In the genomic region with DNA sequence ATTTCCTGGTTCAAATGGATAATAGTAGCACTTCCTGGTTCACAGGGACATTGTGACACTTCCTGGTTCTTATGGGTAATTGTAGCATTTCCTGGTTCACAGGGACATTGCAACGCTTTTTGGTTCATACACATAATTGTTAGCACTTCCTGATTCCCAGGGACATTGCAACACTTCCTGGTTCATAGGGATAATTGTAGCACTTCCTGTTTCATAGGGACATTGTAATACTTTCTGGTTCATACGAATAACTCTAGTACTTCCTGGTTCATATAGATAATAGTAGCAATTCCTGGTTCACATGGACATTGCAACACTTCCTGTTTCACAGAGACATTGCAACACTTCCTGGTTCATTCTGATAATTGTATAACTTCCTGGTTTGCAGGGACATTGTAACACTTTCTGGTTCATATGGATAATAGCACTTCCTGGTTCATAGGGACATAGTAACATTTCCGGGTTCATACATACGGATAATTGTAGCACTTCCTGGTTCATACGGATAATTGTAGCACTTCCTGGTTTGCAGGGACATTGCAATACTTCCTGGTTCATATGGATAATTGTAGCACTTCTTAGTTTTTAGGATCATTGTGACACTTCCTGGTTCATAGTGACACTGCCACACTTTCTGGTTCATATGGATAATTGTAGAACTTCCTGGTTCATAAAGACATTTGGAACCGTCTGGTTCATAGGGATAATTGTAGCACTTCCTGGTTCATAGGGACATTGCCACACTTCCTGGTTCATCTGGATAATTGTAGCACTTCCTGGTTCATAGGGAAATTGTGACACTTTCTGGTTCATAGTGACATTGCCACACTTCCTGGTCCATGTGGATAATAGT, we compare ENCODE assay signal across 1 cellular context.
TF ChIP-seq lines count a peak whose summit lies in the region.

No MANE protein-coding gene starts in this region.

TF ChIP-seq in K562, 482 proteins besides CTCF, POLR2A, EP300 and RAD21 (continued from another document and continues in another):
- TF ChIP-seq ZNF785 (CRISPR knock-in tag; IDR thresholded peaks at IDR 0.05) (no peak), ZNF143 (CRISPR knock-in tag; IDR thresholded peaks at IDR 0.05) (no peak), TRIM28 (IDR thresholded peaks at IDR 0.05) (no peak), CBX3 (IDR thresholded peaks at IDR 0.05; ENCODE audit: borderline replicate concordance in 1 of 2, low read length in 2 of 2) (peak in 1 of 2 experiments; percentile 41; a peak in 2 of 3 replicates), BCOR (IDR thresholded peaks at IDR 0.05) (no peak), ZNF184 (CRISPR knock-in tag; IDR thresholded peaks at IDR 0.05) (no peak), HNRNPK (IDR thresholded peaks at IDR 0.05; ENCODE audit: low read depth, low read length, poor library complexity, severe bottlenecking) (no peak), MCM3 (IDR thresholded peaks at IDR 0.05) (no peak), FOXK2 (conservative IDR thresholded peaks at IDR 0.05 in 1 of 2, IDR thresholded peaks at IDR 0.05 in 1 of 2; ENCODE audit: low read depth in 2 of 2) (peak; percentile 87 to 91), NFYB (IDR thresholded peaks at IDR 0.05; ENCODE audit: extremely low read depth, insufficient read length) (no peak), SMAD4 (CRISPR knock-in tag; conservative IDR thresholded peaks at IDR 0.05) (no peak), HNRNPL (IDR thresholded peaks at IDR 0.05; ENCODE audit: low read depth, low read length) (no peak), ELF2 (CRISPR knock-in tag; IDR thresholded peaks at IDR 0.05) (peak; percentile 97), NEUROD1 (IDR thresholded peaks at IDR 0.05; ENCODE audit: borderline replicate concordance, low read depth, low read length, partially characterized antibody) (no peak), KAT2B (IDR thresholded peaks at IDR 0.05; ENCODE audit: low read depth, low read length) (no peak), STAT5A (IDR thresholded peaks at IDR 0.05; ENCODE audit: borderline replicate concordance, low read length) (no peak), HEY1 (CRISPR knock-in tag; IDR thresholded peaks at IDR 0.05; ENCODE audit: borderline replicate concordance) (0 out of 2 replicates have a peak, but pooled peaks have one; percentile 28), HSF4 (CRISPR knock-in tag; IDR thresholded peaks at IDR 0.05; ENCODE audit: borderline replicate concordance) (no peak), ARID1B (IDR thresholded peaks at IDR 0.05) (no peak), HNRNPH1 (optimal IDR thresholded peaks at IDR 0.05; ENCODE audit: low read depth, low read length) (no peak), RBM14 (IDR thresholded peaks at IDR 0.05; ENCODE audit: borderline replicate concordance, insufficient read depth, low read depth, low read length) (no peak)
- TF ChIP-seq, protein P1, sequence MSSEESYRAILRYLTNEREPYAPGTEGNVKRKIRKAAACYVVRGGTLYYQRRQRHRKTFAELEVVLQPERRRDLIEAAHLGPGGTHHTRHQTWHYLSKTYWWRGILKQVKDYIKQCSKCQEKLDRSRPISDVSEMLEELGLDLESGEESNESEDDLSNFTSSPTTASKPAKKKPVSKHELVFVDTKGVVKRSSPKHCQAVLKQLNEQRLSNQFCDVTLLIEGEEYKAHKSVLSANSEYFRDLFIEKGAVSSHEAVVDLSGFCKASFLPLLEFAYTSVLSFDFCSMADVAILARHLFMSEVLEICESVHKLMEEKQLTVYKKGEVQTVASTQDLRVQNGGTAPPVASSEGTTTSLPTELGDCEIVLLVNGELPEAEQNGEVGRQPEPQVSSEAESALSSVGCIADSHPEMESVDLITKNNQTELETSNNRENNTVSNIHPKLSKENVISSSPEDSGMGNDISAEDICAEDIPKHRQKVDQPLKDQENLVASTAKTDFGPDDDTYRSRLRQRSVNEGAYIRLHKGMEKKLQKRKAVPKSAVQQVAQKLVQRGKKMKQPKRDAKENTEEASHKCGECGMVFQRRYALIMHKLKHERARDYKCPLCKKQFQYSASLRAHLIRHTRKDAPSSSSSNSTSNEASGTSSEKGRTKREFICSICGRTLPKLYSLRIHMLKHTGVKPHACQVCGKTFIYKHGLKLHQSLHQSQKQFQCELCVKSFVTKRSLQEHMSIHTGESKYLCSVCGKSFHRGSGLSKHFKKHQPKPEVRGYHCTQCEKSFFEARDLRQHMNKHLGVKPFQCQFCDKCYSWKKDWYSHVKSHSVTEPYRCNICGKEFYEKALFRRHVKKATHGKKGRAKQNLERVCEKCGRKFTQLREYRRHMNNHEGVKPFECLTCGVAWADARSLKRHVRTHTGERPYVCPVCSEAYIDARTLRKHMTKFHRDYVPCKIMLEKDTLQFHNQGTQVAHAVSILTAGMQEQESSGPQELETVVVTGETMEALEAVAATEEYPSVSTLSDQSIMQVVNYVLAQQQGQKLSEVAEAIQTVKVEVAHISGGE (CRISPR knock-in tag; IDR thresholded peaks at IDR 0.05) = peak in 2 of 3 experiments; percentile 49 to 64; a peak in 3 of 6 replicates
- TF ChIP-seq, protein P2, sequence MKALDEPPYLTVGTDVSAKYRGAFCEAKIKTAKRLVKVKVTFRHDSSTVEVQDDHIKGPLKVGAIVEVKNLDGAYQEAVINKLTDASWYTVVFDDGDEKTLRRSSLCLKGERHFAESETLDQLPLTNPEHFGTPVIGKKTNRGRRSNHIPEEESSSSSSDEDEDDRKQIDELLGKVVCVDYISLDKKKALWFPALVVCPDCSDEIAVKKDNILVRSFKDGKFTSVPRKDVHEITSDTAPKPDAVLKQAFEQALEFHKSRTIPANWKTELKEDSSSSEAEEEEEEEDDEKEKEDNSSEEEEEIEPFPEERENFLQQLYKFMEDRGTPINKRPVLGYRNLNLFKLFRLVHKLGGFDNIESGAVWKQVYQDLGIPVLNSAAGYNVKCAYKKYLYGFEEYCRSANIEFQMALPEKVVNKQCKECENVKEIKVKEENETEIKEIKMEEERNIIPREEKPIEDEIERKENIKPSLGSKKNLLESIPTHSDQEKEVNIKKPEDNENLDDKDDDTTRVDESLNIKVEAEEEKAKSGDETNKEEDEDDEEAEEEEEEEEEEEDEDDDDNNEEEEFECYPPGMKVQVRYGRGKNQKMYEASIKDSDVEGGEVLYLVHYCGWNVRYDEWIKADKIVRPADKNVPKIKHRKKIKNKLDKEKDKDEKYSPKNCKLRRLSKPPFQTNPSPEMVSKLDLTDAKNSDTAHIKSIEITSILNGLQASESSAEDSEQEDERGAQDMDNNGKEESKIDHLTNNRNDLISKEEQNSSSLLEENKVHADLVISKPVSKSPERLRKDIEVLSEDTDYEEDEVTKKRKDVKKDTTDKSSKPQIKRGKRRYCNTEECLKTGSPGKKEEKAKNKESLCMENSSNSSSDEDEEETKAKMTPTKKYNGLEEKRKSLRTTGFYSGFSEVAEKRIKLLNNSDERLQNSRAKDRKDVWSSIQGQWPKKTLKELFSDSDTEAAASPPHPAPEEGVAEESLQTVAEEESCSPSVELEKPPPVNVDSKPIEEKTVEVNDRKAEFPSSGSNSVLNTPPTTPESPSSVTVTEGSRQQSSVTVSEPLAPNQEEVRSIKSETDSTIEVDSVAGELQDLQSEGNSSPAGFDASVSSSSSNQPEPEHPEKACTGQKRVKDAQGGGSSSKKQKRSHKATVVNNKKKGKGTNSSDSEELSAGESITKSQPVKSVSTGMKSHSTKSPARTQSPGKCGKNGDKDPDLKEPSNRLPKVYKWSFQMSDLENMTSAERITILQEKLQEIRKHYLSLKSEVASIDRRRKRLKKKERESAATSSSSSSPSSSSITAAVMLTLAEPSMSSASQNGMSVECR (CRISPR knock-in tag; IDR thresholded peaks at IDR 0.05) = no peak
- TF ChIP-seq, protein P3, sequence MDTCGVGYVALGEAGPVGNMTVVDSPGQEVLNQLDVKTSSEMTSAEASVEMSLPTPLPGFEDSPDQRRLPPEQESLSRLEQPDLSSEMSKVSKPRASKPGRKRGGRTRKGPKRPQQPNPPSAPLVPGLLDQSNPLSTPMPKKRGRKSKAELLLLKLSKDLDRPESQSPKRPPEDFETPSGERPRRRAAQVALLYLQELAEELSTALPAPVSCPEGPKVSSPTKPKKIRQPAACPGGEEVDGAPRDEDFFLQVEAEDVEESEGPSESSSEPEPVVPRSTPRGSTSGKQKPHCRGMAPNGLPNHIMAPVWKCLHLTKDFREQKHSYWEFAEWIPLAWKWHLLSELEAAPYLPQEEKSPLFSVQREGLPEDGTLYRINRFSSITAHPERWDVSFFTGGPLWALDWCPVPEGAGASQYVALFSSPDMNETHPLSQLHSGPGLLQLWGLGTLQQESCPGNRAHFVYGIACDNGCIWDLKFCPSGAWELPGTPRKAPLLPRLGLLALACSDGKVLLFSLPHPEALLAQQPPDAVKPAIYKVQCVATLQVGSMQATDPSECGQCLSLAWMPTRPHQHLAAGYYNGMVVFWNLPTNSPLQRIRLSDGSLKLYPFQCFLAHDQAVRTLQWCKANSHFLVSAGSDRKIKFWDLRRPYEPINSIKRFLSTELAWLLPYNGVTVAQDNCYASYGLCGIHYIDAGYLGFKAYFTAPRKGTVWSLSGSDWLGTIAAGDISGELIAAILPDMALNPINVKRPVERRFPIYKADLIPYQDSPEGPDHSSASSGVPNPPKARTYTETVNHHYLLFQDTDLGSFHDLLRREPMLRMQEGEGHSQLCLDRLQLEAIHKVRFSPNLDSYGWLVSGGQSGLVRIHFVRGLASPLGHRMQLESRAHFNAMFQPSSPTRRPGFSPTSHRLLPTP (IDR thresholded peaks at IDR 0.05; ENCODE audit: borderline replicate concordance, extremely low read depth, insufficient read length) = no peak
- TF ChIP-seq, protein P4, sequence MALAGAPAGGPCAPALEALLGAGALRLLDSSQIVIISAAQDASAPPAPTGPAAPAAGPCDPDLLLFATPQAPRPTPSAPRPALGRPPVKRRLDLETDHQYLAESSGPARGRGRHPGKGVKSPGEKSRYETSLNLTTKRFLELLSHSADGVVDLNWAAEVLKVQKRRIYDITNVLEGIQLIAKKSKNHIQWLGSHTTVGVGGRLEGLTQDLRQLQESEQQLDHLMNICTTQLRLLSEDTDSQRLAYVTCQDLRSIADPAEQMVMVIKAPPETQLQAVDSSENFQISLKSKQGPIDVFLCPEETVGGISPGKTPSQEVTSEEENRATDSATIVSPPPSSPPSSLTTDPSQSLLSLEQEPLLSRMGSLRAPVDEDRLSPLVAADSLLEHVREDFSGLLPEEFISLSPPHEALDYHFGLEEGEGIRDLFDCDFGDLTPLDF (CRISPR knock-in tag; IDR thresholded peaks at IDR 0.05) = no peak
- TF ChIP-seq, protein P5, sequence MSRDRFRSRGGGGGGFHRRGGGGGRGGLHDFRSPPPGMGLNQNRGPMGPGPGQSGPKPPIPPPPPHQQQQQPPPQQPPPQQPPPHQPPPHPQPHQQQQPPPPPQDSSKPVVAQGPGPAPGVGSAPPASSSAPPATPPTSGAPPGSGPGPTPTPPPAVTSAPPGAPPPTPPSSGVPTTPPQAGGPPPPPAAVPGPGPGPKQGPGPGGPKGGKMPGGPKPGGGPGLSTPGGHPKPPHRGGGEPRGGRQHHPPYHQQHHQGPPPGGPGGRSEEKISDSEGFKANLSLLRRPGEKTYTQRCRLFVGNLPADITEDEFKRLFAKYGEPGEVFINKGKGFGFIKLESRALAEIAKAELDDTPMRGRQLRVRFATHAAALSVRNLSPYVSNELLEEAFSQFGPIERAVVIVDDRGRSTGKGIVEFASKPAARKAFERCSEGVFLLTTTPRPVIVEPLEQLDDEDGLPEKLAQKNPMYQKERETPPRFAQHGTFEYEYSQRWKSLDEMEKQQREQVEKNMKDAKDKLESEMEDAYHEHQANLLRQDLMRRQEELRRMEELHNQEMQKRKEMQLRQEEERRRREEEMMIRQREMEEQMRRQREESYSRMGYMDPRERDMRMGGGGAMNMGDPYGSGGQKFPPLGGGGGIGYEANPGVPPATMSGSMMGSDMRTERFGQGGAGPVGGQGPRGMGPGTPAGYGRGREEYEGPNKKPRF (IDR thresholded peaks at IDR 0.05; ENCODE audit: low read depth, low read length) = no peak
- TF ChIP-seq, protein P6, sequence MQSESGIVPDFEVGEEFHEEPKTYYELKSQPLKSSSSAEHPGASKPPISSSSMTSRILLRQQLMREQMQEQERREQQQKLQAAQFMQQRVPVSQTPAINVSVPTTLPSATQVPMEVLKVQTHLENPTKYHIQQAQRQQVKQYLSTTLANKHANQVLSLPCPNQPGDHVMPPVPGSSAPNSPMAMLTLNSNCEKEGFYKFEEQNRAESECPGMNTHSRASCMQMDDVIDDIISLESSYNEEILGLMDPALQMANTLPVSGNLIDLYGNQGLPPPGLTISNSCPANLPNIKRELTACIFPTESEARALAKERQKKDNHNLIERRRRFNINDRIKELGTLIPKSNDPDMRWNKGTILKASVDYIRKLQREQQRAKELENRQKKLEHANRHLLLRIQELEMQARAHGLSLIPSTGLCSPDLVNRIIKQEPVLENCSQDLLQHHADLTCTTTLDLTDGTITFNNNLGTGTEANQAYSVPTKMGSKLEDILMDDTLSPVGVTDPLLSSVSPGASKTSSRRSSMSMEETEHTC (IDR thresholded peaks at IDR 0.05) = no peak
- TF ChIP-seq, protein P7, sequence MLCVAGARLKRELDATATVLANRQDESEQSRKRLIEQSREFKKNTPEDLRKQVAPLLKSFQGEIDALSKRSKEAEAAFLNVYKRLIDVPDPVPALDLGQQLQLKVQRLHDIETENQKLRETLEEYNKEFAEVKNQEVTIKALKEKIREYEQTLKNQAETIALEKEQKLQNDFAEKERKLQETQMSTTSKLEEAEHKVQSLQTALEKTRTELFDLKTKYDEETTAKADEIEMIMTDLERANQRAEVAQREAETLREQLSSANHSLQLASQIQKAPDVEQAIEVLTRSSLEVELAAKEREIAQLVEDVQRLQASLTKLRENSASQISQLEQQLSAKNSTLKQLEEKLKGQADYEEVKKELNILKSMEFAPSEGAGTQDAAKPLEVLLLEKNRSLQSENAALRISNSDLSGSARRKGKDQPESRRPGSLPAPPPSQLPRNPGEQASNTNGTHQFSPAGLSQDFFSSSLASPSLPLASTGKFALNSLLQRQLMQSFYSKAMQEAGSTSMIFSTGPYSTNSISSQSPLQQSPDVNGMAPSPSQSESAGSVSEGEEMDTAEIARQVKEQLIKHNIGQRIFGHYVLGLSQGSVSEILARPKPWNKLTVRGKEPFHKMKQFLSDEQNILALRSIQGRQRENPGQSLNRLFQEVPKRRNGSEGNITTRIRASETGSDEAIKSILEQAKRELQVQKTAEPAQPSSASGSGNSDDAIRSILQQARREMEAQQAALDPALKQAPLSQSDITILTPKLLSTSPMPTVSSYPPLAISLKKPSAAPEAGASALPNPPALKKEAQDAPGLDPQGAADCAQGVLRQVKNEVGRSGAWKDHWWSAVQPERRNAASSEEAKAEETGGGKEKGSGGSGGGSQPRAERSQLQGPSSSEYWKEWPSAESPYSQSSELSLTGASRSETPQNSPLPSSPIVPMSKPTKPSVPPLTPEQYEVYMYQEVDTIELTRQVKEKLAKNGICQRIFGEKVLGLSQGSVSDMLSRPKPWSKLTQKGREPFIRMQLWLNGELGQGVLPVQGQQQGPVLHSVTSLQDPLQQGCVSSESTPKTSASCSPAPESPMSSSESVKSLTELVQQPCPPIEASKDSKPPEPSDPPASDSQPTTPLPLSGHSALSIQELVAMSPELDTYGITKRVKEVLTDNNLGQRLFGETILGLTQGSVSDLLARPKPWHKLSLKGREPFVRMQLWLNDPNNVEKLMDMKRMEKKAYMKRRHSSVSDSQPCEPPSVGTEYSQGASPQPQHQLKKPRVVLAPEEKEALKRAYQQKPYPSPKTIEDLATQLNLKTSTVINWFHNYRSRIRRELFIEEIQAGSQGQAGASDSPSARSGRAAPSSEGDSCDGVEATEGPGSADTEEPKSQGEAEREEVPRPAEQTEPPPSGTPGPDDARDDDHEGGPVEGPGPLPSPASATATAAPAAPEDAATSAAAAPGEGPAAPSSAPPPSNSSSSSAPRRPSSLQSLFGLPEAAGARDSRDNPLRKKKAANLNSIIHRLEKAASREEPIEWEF (CRISPR knock-in tag; IDR thresholded peaks at IDR 0.05) = no peak
